Comparison of ENCODE assay signal across 23 cellular contexts in the genomic region with DNA sequence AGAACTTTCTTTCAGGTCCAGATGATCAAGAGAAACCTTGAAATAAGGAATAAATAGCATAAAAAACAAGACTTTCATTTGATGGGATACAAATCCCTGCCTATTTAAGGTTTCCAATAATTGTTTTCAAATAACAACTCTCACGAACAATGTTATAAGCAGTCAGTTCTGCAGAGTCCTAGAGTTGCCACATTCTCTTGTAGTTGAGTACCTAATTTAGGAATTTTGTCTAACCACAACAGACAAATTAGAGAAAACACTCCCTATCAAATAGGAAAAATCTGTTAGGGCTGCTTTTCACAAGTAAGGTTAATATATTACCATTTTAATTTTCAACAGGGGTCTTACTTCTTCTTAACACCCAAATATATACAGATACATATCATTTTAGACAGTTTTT.
A peak's percentile ranks its signal among the peaks of the same experiment; 100 is the strongest.
DNase-seq lines count a peak whose midpoint lies in the region; ATAC-seq, FAIRE-seq and TF ChIP-seq lines count a peak whose summit lies in the region.
"Had no signal": no experiment of that assay in that cellular context is flagged by ENCODE, and none has a peak within 500 bp of the region (broad histone marks: within the 10 kb centered on the region; RNA-seq: fewer than 3 reads in every experiment).

No MANE protein-coding gene starts in this region.

- H3K79me1 ChIP-seq in mesenchymal stem cell (replicated peaks; ENCODE audit: low read length, poor library complexity, severe bottlenecking), result no peaks in the 10 kb centered on the region

- no peaks in the 10 kb centered on the region for H3K27me3 Mint-ChIP-seq in endodermal cell (ENCODE audit: insufficient read depth)
- H3K27me3 Mint-ChIP-seq: CD8-positive, alpha-beta memory T cell had no signal

- no peak overlapping the region for H2BK15ac ChIP-seq in mesenchymal stem cell (ENCODE audit: low read depth, poor library complexity, severe bottlenecking)

- H3K4ac ChIP-seq in mesenchymal stem cell (ENCODE audit: low read depth in 1 of 2, low read length in 2 of 2), result no peak overlapping the region

- no peak overlapping the region for H3K9ac ChIP-seq in mesenchymal stem cell (ENCODE audit: low read length)
- no peak overlapping the region for H3K9ac ChIP-seq in endodermal cell (ENCODE audit: extremely low read depth, low read length, poor library complexity, severe bottlenecking)
- H3K9ac ChIP-seq: BLaER1 treated with 17β-estradiol and CSF1 and Interleukin-3, amounts not matched to agents 10 nM and 100 nM had no signal

- H2BK120ac ChIP-seq in mesenchymal stem cell (ENCODE audit: low read depth, low read length), result no peak overlapping the region

- TF ChIP-seq EP300 in upper lobe of left lung (IDR thresholded peaks at IDR 0.05), result no peak

- no peak for TF ChIP-seq POLR2A in upper lobe of left lung (IDR thresholded peaks at IDR 0.05)

- no peaks in the 10 kb centered on the region for H3K36me3 ChIP-seq in mesenchymal stem cell (ENCODE audit: control insufficient read depth in 1 of 2, insufficient read depth in 2 of 2, low read depth in 1 of 2, low read length in 2 of 2)
- H3K36me3 ChIP-seq in endodermal cell (ENCODE audit: control insufficient read depth, insufficient read depth, low read length), result no peaks in the 10 kb centered on the region
- H3K36me3 ChIP-seq in upper lobe of left lung, result no peaks in the 10 kb centered on the region
- H3K36me3 ChIP-seq: BLaER1 treated with 17β-estradiol and CSF1 and Interleukin-3, amounts not matched to agents 10 nM and 100 nM had no signal

- no peak overlapping the region for H3K18ac ChIP-seq in mesenchymal stem cell (ENCODE audit: low read depth in 1 of 2, low read length in 2 of 2)

- H3K23ac ChIP-seq in mesenchymal stem cell (ENCODE audit: low read length in 2 of 2), result no peak overlapping the region

- no peak overlapping the region for H2AK5ac ChIP-seq in mesenchymal stem cell (ENCODE audit: low read length, severe bottlenecking)

- H2AFZ ChIP-seq in mesenchymal stem cell (ENCODE audit: low read depth, low read length), result no peak overlapping the region

- peak; percentile 99 for FAIRE-seq in D721Med (lab: Jason Lieb, UNC)
- FAIRE-seq: GM12892, H54 had no signal

- no peak overlapping the region for H4K8ac ChIP-seq in mesenchymal stem cell (ENCODE audit: low read length)

- H3K4me1 Mint-ChIP-seq in endodermal cell, result no peaks in the 10 kb centered on the region
- H3K4me1 Mint-ChIP-seq: CD8-positive, alpha-beta memory T cell had no signal

- no peak for ATAC-seq in upper lobe of left lung (ENCODE audit: low FRiP score in 2 of 2)
- ATAC-seq: PC-3 had no signal

- no peak overlapping the region for H3K4me3 ChIP-seq in choroid plexus epithelial cell (ENCODE audit: low read depth, low read length)
- H3K4me3 ChIP-seq in mesenchymal stem cell (ENCODE audit: insufficient read depth in 1 of 2, low read depth in 1 of 2, low read length in 2 of 2), result no peak overlapping the region
- no peak overlapping the region for H3K4me3 ChIP-seq in endodermal cell (ENCODE audit: low read length)
- no peak overlapping the region for H3K4me3 ChIP-seq in upper lobe of left lung
- H3K4me3 ChIP-seq: BLaER1 treated with 17β-estradiol and CSF1 and Interleukin-3, amounts not matched to agents 10 nM and 100 nM had no signal

- H2BK12ac ChIP-seq in mesenchymal stem cell (ENCODE audit: low read length in 2 of 2), result no peak overlapping the region

- H3K36me3 Mint-ChIP-seq in endodermal cell (ENCODE audit: low read depth), result no peaks in the 10 kb centered on the region
- H3K36me3 Mint-ChIP-seq: CD8-positive, alpha-beta memory T cell had no signal

- WGBS in mesenchymal stem cell, result no CpG with 5 or more reads among the region's 1 CpG
- WGBS in endodermal cell (ENCODE audit: insufficient coverage in 1 of 2, insufficient read length in 1 of 2), 2 experiments, result 86% methylated on average over 1 of the region's 1 CpG; no CpG with 5 or more reads in 1 of the 2 experiments
- WGBS in upper lobe of left lung, 2 donors, result 66 to 74% methylated on average over 1 of the region's 1 CpG

- H3K4me1 ChIP-seq in mesenchymal stem cell (ENCODE audit: control insufficient read depth, insufficient read depth, low read depth, low read length) (no peaks in the 10 kb centered on the region), endodermal cell (ENCODE audit: control insufficient read depth, insufficient read depth, low read length) (no peaks in the 10 kb centered on the region), upper lobe of left lung (no peaks in the 10 kb centered on the region)
- H3K4me1 ChIP-seq: BLaER1 treated with 17β-estradiol and CSF1 and Interleukin-3, amounts not matched to agents 10 nM and 100 nM had no signal

- intact Hi-C loops in posterior vena cava (cut with DNase I), result no loop called here

- H4K91ac ChIP-seq in mesenchymal stem cell (ENCODE audit: low read length), result no peak overlapping the region

- no peak overlapping the region for H3K14ac ChIP-seq in mesenchymal stem cell (ENCODE audit: low read length in 2 of 2)

- no peak overlapping the region for H3K27ac Mint-ChIP-seq in endodermal cell
- H3K27ac Mint-ChIP-seq: CD8-positive, alpha-beta memory T cell; HFFc6 had no signal

- H3K4me2 ChIP-seq in mesenchymal stem cell (ENCODE audit: low read length, poor library complexity, severe bottlenecking), result no peak overlapping the region
- H3K4me2 ChIP-seq: BLaER1 treated with 17β-estradiol and CSF1 and Interleukin-3, amounts not matched to agents 10 nM and 100 nM had no signal

- H3K4me3 Mint-ChIP-seq in endodermal cell, result no peak overlapping the region
- H3K4me3 Mint-ChIP-seq: CD8-positive, alpha-beta memory T cell; HFFc6 had no signal

- H3K9me3 ChIP-seq in mesenchymal stem cell (ENCODE audit: control insufficient read depth, low read length) (no peaks in the 10 kb centered on the region), endodermal cell (ENCODE audit: control insufficient read depth, low read length) (no peaks in the 10 kb centered on the region), upper lobe of left lung (no peaks in the 10 kb centered on the region)
- H3K9me3 ChIP-seq: BLaER1 treated with 17β-estradiol and CSF1 and Interleukin-3, amounts not matched to agents 10 nM and 100 nM had no signal

- TF ChIP-seq CTCF in D721Med (IDR thresholded peaks at IDR 0.05; ENCODE audit: insufficient read depth, missing control alignments), result no peak
- TF ChIP-seq CTCF in choroid plexus epithelial cell (conservative IDR thresholded peaks at IDR 0.05; ENCODE audit: low read depth, low read length), result no peak
- TF ChIP-seq CTCF in endodermal cell (conservative IDR thresholded peaks at IDR 0.05), result no peak
- TF ChIP-seq CTCF in upper lobe of left lung (IDR thresholded peaks at IDR 0.05), result no peak

- H3K27me3 ChIP-seq in mesenchymal stem cell (ENCODE audit: control insufficient read depth in 1 of 2, insufficient read depth in 1 of 2, low read length in 2 of 2) (no peaks in the 10 kb centered on the region), endodermal cell (ENCODE audit: control insufficient read depth, insufficient read depth, low read length, poor library complexity, severe bottlenecking) (no peaks in the 10 kb centered on the region), upper lobe of left lung (no peaks in the 10 kb centered on the region)
- H3K27me3 ChIP-seq: BLaER1 treated with 17β-estradiol and CSF1 and Interleukin-3, amounts not matched to agents 10 nM and 100 nM had no signal

- no peak overlapping the region for H2BK5ac ChIP-seq in mesenchymal stem cell (ENCODE audit: low read depth, low read length, poor library complexity, severe bottlenecking)

- DNase-seq in D721Med (ENCODE audit: insufficient read length, low spot score) (no peak), M059J (ENCODE audit: low read depth) (peak; percentile 1), choroid plexus epithelial cell (ENCODE audit: low read depth) (peak; percentile 23), mesenchymal stem cell (peak; percentile 2), posterior vena cava (ENCODE audit: low spot score) (no peak), endodermal cell (no peak), upper lobe of left lung (no peak)
- no peak for DNase-seq in activated CD4-positive, alpha-beta T cell treated with anti-CD3 and anti-CD28 coated beads, Interleukin-2, amount 50 U/mL, for 1 hour
- DNase-seq: CD8-positive, alpha-beta memory T cell; DND-41; GDM1; HFFc6; IMR-90; Karpas-422; NCI-H1417; NCI-H2029 treated with DMSO at 0.1 percent for 48 hours; NCI-H2171 treated with DMSO at 0.1 percent for 48 hours; NCI-H446 treated with DMSO at 0.1 percent for 48 hours; PC-3 had no signal

- no peak overlapping the region for H3K27ac ChIP-seq in mesenchymal stem cell (ENCODE audit: low read length, poor library complexity, severe bottlenecking)
- no peak overlapping the region for H3K27ac ChIP-seq in endodermal cell (ENCODE audit: low read depth, low read length)
- no peak overlapping the region for H3K27ac ChIP-seq in upper lobe of left lung
- H3K27ac ChIP-seq: BLaER1 treated with 17β-estradiol and CSF1 and Interleukin-3, amounts not matched to agents 10 nM and 100 nM; RWPE1 had no signal

- H3K9me3 Mint-ChIP-seq in endodermal cell, result no peaks in the 10 kb centered on the region

Comparison
In these comparisons a context has a peak if more than half of its experiments do, and no peak if none do; other contexts are left out.
1. DNase-seq: peak in M059J (single experiment), choroid plexus epithelial cell (single experiment) and mesenchymal stem cell (single experiment); none in D721Med (single experiment), posterior vena cava (single experiment), endodermal cell (single experiment), upper lobe of left lung (0 of 2) and activated CD4-positive, alpha-beta T cell treated with anti-CD3 and anti-CD28 coated beads, Interleukin-2, amount 50 U/mL, for 1 hour (single experiment).